In genomic region chr20:10553326-10553984, GRCh38 we compare ENCODE assay signal across 8 cellular contexts.
DNase-seq lines count a peak whose midpoint lies in the region; ATAC-seq and TF ChIP-seq lines count a peak whose summit lies in the region.

No MANE protein-coding gene starts in this region.

- peak overlapping the region; percentile 61 for H3K4me2 ChIP-seq in mammary epithelial cell (ENCODE audit: insufficient read depth, low read depth, low read length)

- H3K36me3 ChIP-seq in RWPE2 (ENCODE audit: low read depth): no peaks in the 10 kb centered on the region
- no peaks in the 10 kb centered on the region for H3K36me3 ChIP-seq in mammary epithelial cell (ENCODE audit: insufficient read depth, low read length)

- H3K27ac ChIP-seq in RWPE2 (ENCODE audit: poor library complexity, severe bottlenecking) (no peak overlapping the region), mammary epithelial cell (ENCODE audit: insufficient read depth, low read depth, low read length) (no peak overlapping the region)

- ATAC-seq in GM19463 (IDR thresholded peaks at IDR 0.05; ENCODE audit: unreplicated experiment): peak; percentile 48
- ATAC-seq in RWPE2 (ENCODE audit: low read depth): peak; percentile 59; the same call in 2 of the 3 replicates
- no peak for ATAC-seq in GM19035 (IDR thresholded peaks at IDR 0.05; ENCODE audit: unreplicated experiment)

- no peak overlapping the region for H2AFZ ChIP-seq in mammary epithelial cell (ENCODE audit: low read depth, low read length)

- no peak overlapping the region for H3K9ac ChIP-seq in mammary epithelial cell (ENCODE audit: insufficient read depth, low read length)

- dilution Hi-C loops in mammary epithelial cell (cut with HindIII; ENCODE audit: low sequenced_read_pairs): no loop called here

- no peaks in the 10 kb centered on the region for H3K9me3 ChIP-seq in RWPE2 (ENCODE audit: severe bottlenecking)
- H3K9me3 ChIP-seq in mammary epithelial cell (replicated peaks; ENCODE audit: insufficient read depth, low read length): no peaks in the 10 kb centered on the region

- TF ChIP-seq CTCF in LNCAP (IDR thresholded peaks at IDR 0.05) (peak; percentile 90), RWPE2 (IDR thresholded peaks at IDR 0.05; ENCODE audit: poor library complexity, severe bottlenecking) (peak; percentile 98), mammary epithelial cell (conservative IDR thresholded peaks at IDR 0.05 in 1 of 2, IDR thresholded peaks at IDR 0.05 in 1 of 2; ENCODE audit: extremely low read depth in 1 of 2, insufficient read depth in 1 of 2, low read depth in 1 of 2, low read length in 2 of 2) (peak; percentile 81 to 95)

- BruUV-seq in mammary epithelial cell (replicated peaks; lab: Mats Ljungman, UMichigan): no TSS peak

- in situ Hi-C loops in mammary epithelial cell (cut with MboI; ENCODE audit: low sequenced_read_pairs in 2 of 2): loop anchor here (5.0 to 25.0 kb wide), 5 partner anchors 89 to 991 kb away; no protein-coding TSS in a partner anchor

- no peaks in the 10 kb centered on the region for H4K20me1 ChIP-seq in mammary epithelial cell (ENCODE audit: insufficient read depth, low read length)

- no peaks in the 10 kb centered on the region for H3K27me3 ChIP-seq in RWPE2 (ENCODE audit: insufficient read depth, poor library complexity, severe bottlenecking)
- H3K27me3 ChIP-seq in mammary epithelial cell (ENCODE audit: insufficient read depth, low read length): no peaks in the 10 kb centered on the region

- CTCF ChIA-PET in mammary epithelial cell (lab: Charles Lee; ENCODE audit: low non-redundant PET): interaction anchor here (0.6 kb wide), 1 partner anchor 712 kb away, joined by 4 read pairs; no protein-coding TSS in a partner anchor

- H3K4me1 ChIP-seq in RWPE2 (ENCODE audit: insufficient read depth, poor library complexity, severe bottlenecking): peaks cover 40% of the 10 kb centered on the region
- H3K4me1 ChIP-seq in mammary epithelial cell (ENCODE audit: insufficient read depth, low read length): peaks cover 55% of the 10 kb centered on the region

- DNase-seq in DMS 273 (lab: John Stamatoyannopoulos, UW; ENCODE audit: unreplicated experiment) (peak; percentile 76), RWPE2 (ENCODE audit: low spot score) (no peak), mammary epithelial cell (peak; percentile 69), kidney tubule cell (ENCODE audit: low spot score) (peak; percentile 74)
- peak; percentile 25 for DNase-seq in stimulated activated CD8-positive, alpha-beta memory T cell treated with anti-CD3 and anti-CD28 coated beads, Interleukin-12 subunit alpha, Interleukin-12 subunit beta, amount 100 ng/mL, for 1 hour (ENCODE audit: low read depth)

- intact Hi-C loops in mammary epithelial cell (cut with micrococcal nuclease): loop anchor here (1.0 to 10.0 kb wide), 12 partner anchors 84 to 991 kb away; no protein-coding TSS in a partner anchor

- WGBS in mammary epithelial cell (ENCODE audit: low coverage, missing lambda C conversion rate): 40% methylated on average over 5 of the region's 5 CpGs

- H3K4me3 ChIP-seq in RWPE2 (ENCODE audit: severe bottlenecking) (no peak overlapping the region), mammary epithelial cell (replicated peaks in 1 of 3; ENCODE audit: insufficient read depth in 1 of 3, low read depth in 2 of 3, low read length in 3 of 3) (no peak overlapping the region)

- H3K79me2 ChIP-seq in mammary epithelial cell (ENCODE audit: insufficient read depth, low read length): peaks cover 10% of the 10 kb centered on the region
